1 cellular context compared by ENCODE assay signal in the genomic region with DNA sequence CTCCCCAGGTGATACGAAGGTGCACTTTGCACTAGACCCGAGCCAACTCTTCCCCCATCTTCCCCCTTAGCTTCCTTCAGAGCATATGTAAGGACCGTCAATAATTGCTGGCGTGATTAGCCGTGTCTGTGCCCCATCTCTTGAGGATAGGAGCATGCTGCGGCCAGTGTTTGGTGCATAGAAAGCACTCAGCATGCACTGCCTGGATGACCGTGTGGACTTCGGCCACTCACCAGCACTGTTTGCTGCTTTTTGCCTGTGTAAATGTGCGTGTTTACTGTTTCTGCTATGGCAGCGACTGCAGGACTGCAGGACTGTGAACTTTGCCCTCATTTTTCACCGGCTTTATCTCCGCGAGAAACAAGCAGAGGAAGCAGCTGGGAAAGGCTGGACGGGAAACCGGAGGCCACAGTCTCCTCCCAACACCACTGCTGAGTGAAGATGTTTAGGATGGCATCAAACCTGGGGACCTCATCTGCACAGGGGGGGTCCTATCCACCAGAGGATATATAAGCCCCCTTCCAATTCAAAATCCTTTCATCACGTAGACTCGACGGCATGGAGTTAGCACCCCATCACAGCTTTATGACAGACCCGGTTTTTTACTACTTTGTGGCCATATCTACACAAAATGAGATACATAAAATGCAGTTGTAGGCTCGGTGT.
TF ChIP-seq lines count a peak whose summit lies in the region.

No MANE protein-coding gene starts in this region.

TF ChIP-seq in endothelial cell of umbilical vein, 7 proteins besides CTCF, POLR2A, EP300 and RAD21 (continued from another document):
- TF ChIP-seq EZH2 (IDR thresholded peaks at IDR 0.05; ENCODE audit: borderline replicate concordance, low read depth, low read length, severe bottlenecking), result no peak
- TF ChIP-seq GATA2 (IDR thresholded peaks at IDR 0.05; ENCODE audit: insufficient read depth, insufficient read length, low read depth, low read length), result peak; percentile 51
